3 cellular contexts compared by ENCODE assay signal in genomic region chr22:50192825-50193204, GRCh38.
TF ChIP-seq lines count a peak whose summit lies in the region.

No MANE protein-coding gene starts in this region.

TF ChIP-seq in HCT116, 20 proteins besides CTCF, POLR2A, EP300 and RAD21:
- TF ChIP-seq ATF3 (IDR thresholded peaks at IDR 0.05), result no peak
- TF ChIP-seq CEBPB (IDR thresholded peaks at IDR 0.05; ENCODE audit: low read depth), result no peak
- TF ChIP-seq EZH2 (IDR thresholded peaks at IDR 0.05), result no peak
- TF ChIP-seq SP1 (IDR thresholded peaks at IDR 0.05; ENCODE audit: low read depth), result no peak
- no peak for TF ChIP-seq MAX (IDR thresholded peaks at IDR 0.05)
- TF ChIP-seq REST (IDR thresholded peaks at IDR 0.05; ENCODE audit: low read depth), result no peak
- no peak for TF ChIP-seq SIN3A (IDR thresholded peaks at IDR 0.05; ENCODE audit: low read depth)
- TF ChIP-seq POLR2AphosphoS5 (IDR thresholded peaks at IDR 0.05; ENCODE audit: low read depth, low read length), result no peak
- TF ChIP-seq EZH2phosphoT487 (IDR thresholded peaks at IDR 0.05; ENCODE audit: borderline replicate concordance), result no peak
- TF ChIP-seq TCF7L2 (IDR thresholded peaks at IDR 0.05; ENCODE audit: borderline replicate concordance, extremely low read depth, insufficient read depth, insufficient read length), result no peak
- no peak for TF ChIP-seq YY1 (IDR thresholded peaks at IDR 0.05; ENCODE audit: extremely low read depth, insufficient replicate concordance, low read depth, low read length)
- TF ChIP-seq ZBTB33 (IDR thresholded peaks at IDR 0.05; ENCODE audit: extremely low read depth, insufficient replicate concordance, low read length), result no peak
- TF ChIP-seq EGR1 (IDR thresholded peaks at IDR 0.05; ENCODE audit: low read depth), result no peak
TF ChIP-seq in HCT116: peak in this region for 0.

TF ChIP-seq in WTC11, 78 proteins besides CTCF, POLR2A, EP300 and RAD21:
- no peak for TF ChIP-seq ELF4 (CRISPR knock-in tag; IDR thresholded peaks at IDR 0.05; ENCODE audit: low read depth)
- no peak for TF ChIP-seq ZNF317 (CRISPR knock-in tag; IDR thresholded peaks at IDR 0.05; ENCODE audit: borderline replicate concordance, low read depth)
- no peak for TF ChIP-seq PRDM15 (CRISPR knock-in tag; IDR thresholded peaks at IDR 0.05)
- no peak for TF ChIP-seq ZBTB21 (CRISPR knock-in tag; IDR thresholded peaks at IDR 0.05; ENCODE audit: borderline replicate concordance)
- TF ChIP-seq STAT6 (CRISPR knock-in tag; conservative IDR thresholded peaks at IDR 0.05; ENCODE audit: low read depth), result no peak
- no peak for TF ChIP-seq TEAD4 (CRISPR knock-in tag; IDR thresholded peaks at IDR 0.05)
- no peak for TF ChIP-seq NFE2L1 (CRISPR knock-in tag; IDR thresholded peaks at IDR 0.05)
- no peak for TF ChIP-seq ZNF416 (CRISPR knock-in tag; IDR thresholded peaks at IDR 0.05)
- no peak for TF ChIP-seq ZNF138 (CRISPR knock-in tag; conservative IDR thresholded peaks at IDR 0.05)
- no peak for TF ChIP-seq ZSCAN18 (CRISPR knock-in tag; IDR thresholded peaks at IDR 0.05)

TF ChIP-seq in GM12878, 131 proteins besides CTCF, POLR2A, EP300 and RAD21:
- TF ChIP-seq SIN3A (IDR thresholded peaks at IDR 0.05; ENCODE audit: low read depth, low read length), result no peak
- TF ChIP-seq RELB (IDR thresholded peaks at IDR 0.05; ENCODE audit: low read depth), result no peak
- TF ChIP-seq NFIC (IDR thresholded peaks at IDR 0.05; ENCODE audit: low read depth, low read length), result no peak
- TF ChIP-seq PKNOX1 (IDR thresholded peaks at IDR 0.05), result peak; percentile 15; the same call in 1 of the 2 replicates
- TF ChIP-seq ZBTB11 (CRISPR knock-in tag; IDR thresholded peaks at IDR 0.05), result no peak
- no peak for TF ChIP-seq CREM (IDR thresholded peaks at IDR 0.05; ENCODE audit: low read depth)
- no peak for TF ChIP-seq ZNF622 (IDR thresholded peaks at IDR 0.05)
- no peak for TF ChIP-seq IRF5 (IDR thresholded peaks at IDR 0.05; ENCODE audit: borderline replicate concordance)
- 0 out of 2 replicates have a peak, but pooled peaks have one; percentile 9 for TF ChIP-seq TCF12 (IDR thresholded peaks at IDR 0.05; ENCODE audit: low read depth, low read length)
- no peak for TF ChIP-seq ATF3 (IDR thresholded peaks at IDR 0.05; ENCODE audit: borderline replicate concordance, extremely low read depth, low read depth, low read length)
- TF ChIP-seq BCL3 (IDR thresholded peaks at IDR 0.05; ENCODE audit: borderline replicate concordance, insufficient read depth, low read depth, low read length, poor library complexity, severe bottlenecking), result no peak
- no peak for TF ChIP-seq JUND (IDR thresholded peaks at IDR 0.05; ENCODE audit: low read depth, low read length)
- no peak for TF ChIP-seq FOXM1 (IDR thresholded peaks at IDR 0.05; ENCODE audit: low read depth, low read length)
- no peak for TF ChIP-seq BRCA1 (IDR thresholded peaks at IDR 0.05; ENCODE audit: low read depth, low read length)
- TF ChIP-seq RFX5 (IDR thresholded peaks at IDR 0.05; ENCODE audit: low read depth, low read length), result no peak
- peak in 1 of 2 experiments; percentile 26; a peak in 1 of 4 replicates for TF ChIP-seq BHLHE40 (IDR thresholded peaks at IDR 0.05; ENCODE audit: borderline replicate concordance in 1 of 2, low read depth in 2 of 2, low read length in 1 of 2)
- no peak for TF ChIP-seq IRF4 (IDR thresholded peaks at IDR 0.05; ENCODE audit: low read depth, low read length)
- 0 out of 2 replicates have a peak, but pooled peaks have one; percentile 5 for TF ChIP-seq TCF3 (IDR thresholded peaks at IDR 0.05; ENCODE audit: borderline replicate concordance, insufficient read depth, low read depth, low read length)
- TF ChIP-seq HCFC1 (IDR thresholded peaks at IDR 0.05; ENCODE audit: low read length), result no peak
- no peak for TF ChIP-seq JUNB (IDR thresholded peaks at IDR 0.05)
- TF ChIP-seq POLR2AphosphoS2 (IDR thresholded peaks at IDR 0.05; ENCODE audit: low read depth, low read length), result peak; percentile 28; the same call in 1 of the 2 replicates
- no peak for TF ChIP-seq SRF (IDR thresholded peaks at IDR 0.05; ENCODE audit: low read depth in 2 of 2, low read length in 2 of 2)
- TF ChIP-seq E4F1 (IDR thresholded peaks at IDR 0.05; ENCODE audit: borderline replicate concordance, partially characterized antibody), result no peak
- TF ChIP-seq TAF1 (IDR thresholded peaks at IDR 0.05; ENCODE audit: borderline replicate concordance, low read depth, low read length), result no peak
- TF ChIP-seq MAX (IDR thresholded peaks at IDR 0.05; ENCODE audit: low read depth, low read length), result 0 out of 2 replicates have a peak, but pooled peaks have one; percentile 2
